In genomic region chr3:43287514-43287913, GRCh38 we compare ENCODE assay signal across 8 cellular contexts. TPM values are rescaled to one million over a fixed set of nuclear protein-coding genes. Genes with fewer than 3 reads are reported as not detected.
DNase-seq lines count a peak whose midpoint lies in the region; ATAC-seq and TF ChIP-seq lines count a peak whose summit lies in the region.

No MANE protein-coding gene starts in this region.

- H3K36me3 ChIP-seq in Caco-2 (ENCODE audit: control insufficient read depth, insufficient read depth, low read length): no peaks in the 10 kb centered on the region
- H3K36me3 ChIP-seq in neuron (ENCODE audit: insufficient read depth, low read length): peaks cover 8% of the 10 kb centered on the region

- H3K27me3 ChIP-seq in Caco-2 (replicated peaks; ENCODE audit: control insufficient read depth, insufficient read depth, low read length) (no peaks in the 10 kb centered on the region), neuron (ENCODE audit: insufficient read depth, low read length) (peaks cover 7% of the 10 kb centered on the region)

- no peaks in the 10 kb centered on the region for H3K9me3 Mint-ChIP-seq in Caco-2 (ENCODE audit: unreplicated experiment)
- H3K9me3 Mint-ChIP-seq in effector memory CD8-positive, alpha-beta T cell: no peaks in the 10 kb centered on the region

- no peak for ATAC-seq in effector memory CD8-positive, alpha-beta T cell (replicated peaks)

- DNase-seq in Caco-2 (no peak), NB4 (ENCODE audit: low read depth) (peak; percentile 18), NCI-H774 (lab: John Stamatoyannopoulos, UW) (no peak), NCI-H187 treated with DMSO at 0.1 percent for 48 hours (lab: John Stamatoyannopoulos, UW) (no peak), HT-29 (ENCODE audit: low spot score) (no peak)
- DNase-seq in effector memory CD8-positive, alpha-beta T cell: no peak
- DNase-seq in stimulated activated CD4-positive, alpha-beta T cell treated with anti-CD3 and anti-CD28 coated beads, Interleukin-12 subunit alpha, Interleukin-12 subunit beta, amount 100 ng/mL, for 4 hours: no peak

- peak overlapping the region; percentile 84 for H3K4me3 ChIP-seq in Caco-2 (ENCODE audit: low read depth, low read length)
- peak overlapping the region; percentile 96 for H3K4me3 ChIP-seq in NB4 (ENCODE audit: low read depth, low read length)
- peak overlapping the region; percentile 78 for H3K4me3 ChIP-seq in neuron (ENCODE audit: low read length)

- H3K4me1 ChIP-seq in Caco-2: peaks cover 50% of the 10 kb centered on the region
- H3K4me1 ChIP-seq in neuron (ENCODE audit: insufficient read depth, low read length): peaks cover 20% of the 10 kb centered on the region

- H3K4me3 Mint-ChIP-seq in Caco-2 (ENCODE audit: unreplicated experiment): peak overlapping the region; percentile 81
- peak overlapping the region; percentile 81 to 90 for H3K4me3 Mint-ChIP-seq in effector memory CD8-positive, alpha-beta T cell

- TF ChIP-seq CTCF in Caco-2 (IDR thresholded peaks at IDR 0.05; ENCODE audit: insufficient read depth in 1 of 2, low read depth in 1 of 2, low read length in 1 of 2, severe bottlenecking in 1 of 2, unreplicated experiment in 1 of 2) (no peak), NB4 (IDR thresholded peaks at IDR 0.05; ENCODE audit: low read depth, low read length) (no peak)

- peak overlapping the region; percentile 71 for H3K27ac Mint-ChIP-seq in Caco-2 (ENCODE audit: unreplicated experiment)
- H3K27ac Mint-ChIP-seq in effector memory CD8-positive, alpha-beta T cell: peak overlapping the region; percentile 96 to 97

- H3K4me1 Mint-ChIP-seq in Caco-2 (ENCODE audit: low read depth, unreplicated experiment): peaks cover 37% of the 10 kb centered on the region
- peaks cover 44 to 50% of the 10 kb centered on the region in 2 donors for H3K4me1 Mint-ChIP-seq in effector memory CD8-positive, alpha-beta T cell (ENCODE audit: low read depth in 2 of 2)

- no peak for TF ChIP-seq POLR2A in NB4 (IDR thresholded peaks at IDR 0.05; ENCODE audit: extremely low read depth, insufficient read length)

- H3K36me3 Mint-ChIP-seq in Caco-2 (ENCODE audit: insufficient read depth, unreplicated experiment): peaks cover 15% of the 10 kb centered on the region
- H3K36me3 Mint-ChIP-seq in effector memory CD8-positive, alpha-beta T cell (ENCODE audit: insufficient read depth): peaks cover 40% of the 10 kb centered on the region

- H3K27me3 Mint-ChIP-seq in Caco-2 (ENCODE audit: insufficient read depth, unreplicated experiment): no peaks in the 10 kb centered on the region
- no peaks in the 10 kb centered on the region for H3K27me3 Mint-ChIP-seq in effector memory CD8-positive, alpha-beta T cell

- CTCF ChIA-PET in Caco-2 (lab: Charles Lee): no interaction called here

- no peak overlapping the region for H2AFZ ChIP-seq in neuron (ENCODE audit: low read depth, low read length)

- POLR2A ChIA-PET in Caco-2 (lab: Charles Lee): no interaction called here

- H3K9me3 ChIP-seq in Caco-2 (no peaks in the 10 kb centered on the region), neuron (ENCODE audit: low read length) (no peaks in the 10 kb centered on the region)

- intact Hi-C loops in Caco-2 (cut with micrococcal nuclease; ENCODE audit: unreplicated experiment): loop anchor here (1.0 kb wide), 1 partner anchor 8 kb away; no protein-coding TSS in a partner anchor

- TSS peak; percentile 48 for BruUV-seq in Caco-2 (replicated peaks; lab: Mats Ljungman, UMichigan)

RNA-seq across cellular contexts. Expression of gene SNRK, which starts 1.2 kb away (rescaled TPM):
- total RNA-seq in Caco-2 (2022): 23.1 and 25.4 TPM in 2 replicates
- total RNA-seq in HT-29 (2014; rRNA removed; shearing (Covaris generic)): 6.1 and 8.0 TPM in 2 replicates
